In the genomic region with DNA sequence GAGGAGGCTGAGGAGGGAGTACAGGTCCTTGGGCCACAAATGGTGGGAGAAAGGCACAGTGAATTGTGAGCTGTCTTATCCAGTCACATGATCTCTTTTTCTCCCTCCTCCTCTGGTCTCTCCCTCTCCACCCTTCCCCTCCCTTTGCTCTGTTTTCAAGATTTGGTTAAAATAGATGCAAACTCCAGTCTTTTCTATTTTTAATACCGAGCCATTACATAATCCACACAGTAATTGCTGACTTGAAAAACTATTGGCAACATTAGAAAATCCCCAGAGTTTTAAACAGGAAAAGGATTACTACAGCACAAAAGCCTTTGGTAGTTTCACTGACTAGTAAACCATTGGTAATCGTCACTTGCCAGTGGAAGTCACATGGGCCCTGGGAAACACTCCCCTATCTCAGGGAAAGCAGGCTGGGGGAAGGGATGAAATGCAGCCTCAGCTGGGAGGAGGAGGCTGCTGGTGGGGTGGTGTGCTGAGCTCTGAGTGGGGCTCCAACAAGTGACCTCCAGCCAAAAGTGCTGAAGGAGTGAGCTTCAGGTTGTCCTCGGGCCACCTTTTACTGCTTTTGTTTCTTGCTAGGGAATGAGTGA, we compare ENCODE assay signal across 8 cellular contexts. TPM values are rescaled to one million over a fixed set of nuclear protein-coding genes. Genes with fewer than 3 reads are reported as not detected.
DNase-seq lines count a peak whose midpoint lies in the region; ATAC-seq, FAIRE-seq and TF ChIP-seq lines count a peak whose summit lies in the region.

No MANE protein-coding gene starts in this region.

- FAIRE-seq in pancreas (lab: Jason Lieb, UNC): no peak

- no peaks in the 10 kb centered on the region for H4K20me1 ChIP-seq in DND-41 (ENCODE audit: insufficient read depth, low read length)
- no peaks in the 10 kb centered on the region for H4K20me1 ChIP-seq in Karpas-422 (ENCODE audit: insufficient read depth, low read depth, low read length)

- peak; percentile 21; the same call in 1 of the 3 replicates for ATAC-seq in DND-41 (ENCODE audit: insufficient read depth, low read depth)
- ATAC-seq in Right ventricle myocardium inferior: peak; percentile 94
- peak; percentile 60 to 87 (median 84) for ATAC-seq in pancreas
- ATAC-seq in HG03175 (IDR thresholded peaks at IDR 0.05; ENCODE audit: unreplicated experiment): no peak

- no peaks in the 10 kb centered on the region for H3K79me2 ChIP-seq in DND-41 (ENCODE audit: insufficient read depth, low read length)
- no peaks in the 10 kb centered on the region for H3K79me2 ChIP-seq in Karpas-422 (ENCODE audit: low read length)

- H3K4me2 ChIP-seq in DND-41 (ENCODE audit: insufficient read depth, low read length): no peak overlapping the region
- H3K4me2 ChIP-seq in Karpas-422 (ENCODE audit: low read depth, low read length, poor library complexity, severe bottlenecking): no peak overlapping the region

- TF ChIP-seq CTCF in DND-41 (IDR thresholded peaks at IDR 0.05; ENCODE audit: borderline replicate concordance, extremely low read depth, low read length, poor library complexity, severe bottlenecking) (no peak), pancreas (IDR thresholded peaks at IDR 0.05) (no peak)

- peaks cover 33% of the 10 kb centered on the region for H3K4me1 ChIP-seq in DND-41 (ENCODE audit: insufficient read depth, low read length)
- peaks cover 2 to 4% (median 3%) of the 10 kb centered on the region in 3 donors for H3K4me1 ChIP-seq in pancreas
- no peaks in the 10 kb centered on the region for H3K4me1 ChIP-seq in Karpas-422 (ENCODE audit: low read length)

- H3K27me3 ChIP-seq in DND-41 (ENCODE audit: insufficient read depth, low read length, poor library complexity) (no peaks in the 10 kb centered on the region), pancreas (no peaks in the 10 kb centered on the region), Karpas-422 (ENCODE audit: low read length) (no peaks in the 10 kb centered on the region)

- H3K4me3 ChIP-seq in DND-41 (ENCODE audit: low read depth in 1 of 2, low read length in 2 of 2): no peak overlapping the region
- H3K4me3 ChIP-seq in pancreas: no peak overlapping the region
- no peak overlapping the region for H3K4me3 ChIP-seq in Karpas-422 (ENCODE audit: low read length)

- intact Hi-C loops in Right ventricle myocardium inferior (cut with DNase I): loop anchor here (5.0 kb wide), 1 partner anchor 32 kb away; no protein-coding TSS in a partner anchor
- intact Hi-C loops in pancreas (cut with DNase I): no loop called here

- no peaks in the 10 kb centered on the region for H3K36me3 ChIP-seq in DND-41 (ENCODE audit: insufficient read depth, low read length)
- H3K36me3 ChIP-seq in pancreas: no peaks in the 10 kb centered on the region
- no peaks in the 10 kb centered on the region for H3K36me3 ChIP-seq in Karpas-422 (ENCODE audit: insufficient read depth, low read length)

- H3K9me2 ChIP-seq in Karpas-422 (replicated peaks; ENCODE audit: insufficient read depth, low read length): no peaks in the 10 kb centered on the region; the same call in 1 of the 2 replicates

- H3K27ac ChIP-seq in DND-41 (ENCODE audit: low read length) (peak overlapping the region; percentile 60), pancreas (peak overlapping the region in 3 of 4 donors; percentile 34 to 73 (median 63)), Karpas-422 (ENCODE audit: low read length) (no peak overlapping the region)

- no peaks in the 10 kb centered on the region for H3K9me3 ChIP-seq in DND-41 (ENCODE audit: insufficient read depth, low read length, severe bottlenecking)
- no peaks in the 10 kb centered on the region for H3K9me3 ChIP-seq in pancreas
- H3K9me3 ChIP-seq in Karpas-422 (ENCODE audit: low read length): no peaks in the 10 kb centered on the region

- H2AFZ ChIP-seq in DND-41 (ENCODE audit: low read depth, low read length) (no peak overlapping the region; the same call in 1 of the 2 replicates), Karpas-422 (ENCODE audit: low read length) (no peak overlapping the region)

- DNase-seq in DND-41: peak; percentile 46
- DNase-seq in SK-N-DZ (ENCODE audit: low spot score): peak; percentile 11
- DNase-seq in Right ventricle myocardium inferior (ENCODE audit: missing footprints): peak; percentile 84
- peak in 4 of 6 donors; percentile 17 to 64 (median 24) for DNase-seq in pancreas
- no peak for DNase-seq in Karpas-422
- DNase-seq in stimulated activated CD4-positive, alpha-beta T cell treated with anti-CD3 and anti-CD28 coated beads, Interleukin-4, amount 100 ng/mL, for 1 hour: no peak
- DNase-seq in NCI-H2196 treated with DMSO at 0.1 percent for 48 hours (lab: John Stamatoyannopoulos, UW; ENCODE audit: unreplicated experiment): no peak

- WGBS in pancreas, 2 donors: 39 to 54% methylated on average over 3 of the region's 3 CpGs

- H3K9ac ChIP-seq in DND-41 (ENCODE audit: low read depth, low read length) (peak overlapping the region; percentile 5; the same call in 1 of the 2 replicates), Karpas-422 (ENCODE audit: low read length) (no peak overlapping the region)

RNA-seq across cellular contexts. Expression of a gene that starts 57.4 kb away (rescaled TPM):
- polyA plus RNA-seq in SK-N-DZ (2014; cell fraction: cytosol; rRNA removed): 43.7 and 50.5 TPM in 2 replicates
- 25.4 and 55.6 TPM in 2 replicates for polyA plus RNA-seq in SK-N-DZ (2014; cell fraction: nucleus; rRNA removed)
- total RNA-seq in Right ventricle myocardium inferior: 203 TPM
- 100 to 1,000 TPM; 121 to 232 (median 177) TPM for total RNA-seq in pancreas
- 100 to 1,000 TPM; 132 to 179 TPM for polyA plus RNA-seq in pancreas
- total RNA-seq in Karpas-422 (2014; rRNA removed; shearing (Covaris generic); ENCODE audit: low replicate concordance): 91.7 and 128 TPM in 2 replicates

Comparison
In these comparisons a context has a peak if more than half of its experiments do, and no peak if none do; other contexts are left out.
1. DNase-seq: peak in DND-41 (single experiment), SK-N-DZ (single experiment), Right ventricle myocardium inferior (single experiment) and pancreas (4 of 6); none in Karpas-422 (single experiment), stimulated activated CD4-positive, alpha-beta T cell treated with anti-CD3 and anti-CD28 coated beads, Interleukin-4, amount 100 ng/mL, for 1 hour (single experiment) and NCI-H2196 treated with DMSO at 0.1 percent for 48 hours (single experiment).